Comparison of ENCODE assay signal across 17 cellular contexts in the genomic region with DNA sequence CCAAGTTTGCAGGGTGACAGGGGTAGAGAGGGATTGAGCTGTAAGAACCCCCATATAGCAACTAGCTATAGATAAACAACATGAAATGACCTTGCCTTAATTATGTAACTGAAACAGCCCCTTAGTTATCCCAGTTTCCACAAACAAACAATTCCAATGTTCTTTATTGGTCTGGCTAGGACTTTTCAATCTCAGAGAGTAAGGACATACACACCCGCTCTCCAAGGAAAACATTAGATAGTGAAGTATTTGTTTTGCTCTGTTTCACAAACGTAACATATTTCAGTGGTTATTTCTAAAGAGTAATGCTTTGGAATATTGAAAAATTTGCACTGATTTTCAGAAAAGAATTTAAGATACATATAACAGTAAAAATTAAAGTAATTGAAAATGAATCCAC. TPM values are rescaled to one million over a fixed set of nuclear protein-coding genes. Genes with fewer than 3 reads are reported as not detected.
DNase-seq lines count a peak whose midpoint lies in the region; ATAC-seq and TF ChIP-seq lines count a peak whose summit lies in the region.
"Had no signal": no experiment of that assay in that cellular context is flagged by ENCODE, and none has a peak within 500 bp of the region (broad histone marks: within the 10 kb centered on the region; RNA-seq: fewer than 3 reads in every experiment).

No MANE protein-coding gene starts in this region.

- peak; percentile 32 for ATAC-seq in Right ventricle myocardium inferior
- ATAC-seq in left cardiac atrium = no peak
- ATAC-seq in PC-3 = no peak
- peak; percentile 39 for ATAC-seq in left ventricle myocardium superior
- peak; percentile 64 for ATAC-seq in sciatic nerve
- ATAC-seq in HG03135 (IDR thresholded peaks at IDR 0.05; ENCODE audit: unreplicated experiment) = no peak
- ATAC-seq in activated CD8-positive, alpha-beta T cell treated with anti-CD3 and anti-CD28 coated beads for 36 hours = no peak
- ATAC-seq: A549 had no signal

- no peak overlapping the region for H3K9ac ChIP-seq in PC-3 (ENCODE audit: low read length)
- H3K9ac ChIP-seq: GM23248 had no signal

- CTCF ChIA-PET in PC-3 (lab: Charles Lee) = no interaction called here
- CTCF ChIA-PET in activated CD8-positive, alpha-beta T cell treated with anti-CD3 and anti-CD28 coated beads for 36 hours (lab: Charles Lee) = interaction anchor here (1.1 to 7.2 kb wide), 4 partner anchors 10 to 192 kb away, joined by 3 to 82 read pairs (median 6); no protein-coding TSS in a partner anchor

- H3K9me2 ChIP-seq in PC-3 (replicated peaks; ENCODE audit: low read length) = no peaks in the 10 kb centered on the region

- no peaks in the 10 kb centered on the region for H3K9me3 Mint-ChIP-seq in activated CD8-positive, alpha-beta T cell treated with anti-CD3 and anti-CD28 coated beads for 36 hours
- H3K9me3 Mint-ChIP-seq: CD4-positive, alpha-beta T cell had no signal

- no peak for TF ChIP-seq CTCF in PC-3 (conservative IDR thresholded peaks at IDR 0.05; ENCODE audit: low read depth, low read length)
- no peak for TF ChIP-seq CTCF in activated CD8-positive, alpha-beta T cell treated with anti-CD3 and anti-CD28 coated beads for 36 hours (IDR thresholded peaks at IDR 0.05)

- no peak for DNase-seq in Right ventricle myocardium inferior (ENCODE audit: missing footprints)
- no peak for DNase-seq in left cardiac atrium
- no peak for DNase-seq in PC-3
- DNase-seq in left ventricle myocardium superior = no peak
- DNase-seq in sciatic nerve (ENCODE audit: low spot score) = no peak
- no peak for DNase-seq in SHP77 (lab: John Stamatoyannopoulos, UW)
- no peak for DNase-seq in activated CD8-positive, alpha-beta T cell treated with anti-CD3 and anti-CD28 coated beads for 36 hours
- DNase-seq: AML-193; Caco-2; CD4-positive, alpha-beta T cell; GM23248 had no signal

- peaks cover 44% of the 10 kb centered on the region for H3K4me1 ChIP-seq in PC-3 (ENCODE audit: insufficient read depth, low read length)
- H3K4me1 ChIP-seq: A549 had no signal

- no peaks in the 10 kb centered on the region for H3F3A ChIP-seq in PC-3 (ENCODE audit: low read length, unreplicated experiment)

- no peak overlapping the region for H3K27ac ChIP-seq in PC-3 (ENCODE audit: low read length)
- H3K27ac ChIP-seq: 22Rv1, A549, C4-2B, GM23248, HL-60 had no signal

- H3K27me3 ChIP-seq in PC-3 (ENCODE audit: low read length) = no peaks in the 10 kb centered on the region

- no peaks in the 10 kb centered on the region for H3K9me3 ChIP-seq in PC-3 (ENCODE audit: low read length)
- H3K9me3 ChIP-seq: A549, Caco-2, HAP-1 had no signal

- 0 out of 2 replicates have a peak overlapping the region, but pooled peaks have one; percentile 10 for H3K4me2 ChIP-seq in PC-3 (ENCODE audit: low read length)
- H3K4me2 ChIP-seq: A549 had no signal

- no peaks in the 10 kb centered on the region for H3K36me3 ChIP-seq in PC-3 (ENCODE audit: low read depth, low read length)

- no peaks in the 10 kb centered on the region for H3K36me3 Mint-ChIP-seq in activated CD8-positive, alpha-beta T cell treated with anti-CD3 and anti-CD28 coated beads for 36 hours (ENCODE audit: low read depth)

- H2AFZ ChIP-seq in PC-3 (ENCODE audit: low read length) = no peak overlapping the region
- H2AFZ ChIP-seq: GM23248 had no signal

- H3K27ac Mint-ChIP-seq in activated CD8-positive, alpha-beta T cell treated with anti-CD3 and anti-CD28 coated beads for 36 hours = no peak overlapping the region
- H3K27ac Mint-ChIP-seq: CD4-positive, alpha-beta T cell had no signal

- POLR2A ChIA-PET in PC-3 (lab: Charles Lee; ENCODE audit: unreplicated experiment) = no interaction called here
- POLR2A ChIA-PET in activated CD8-positive, alpha-beta T cell treated with anti-CD3 and anti-CD28 coated beads for 36 hours (lab: Charles Lee) = interaction anchor here (0.6 kb wide), 1 partner anchor 51 kb away, joined by 3 read pairs; no protein-coding TSS in a partner anchor

- BruUV-seq in PC-3 (replicated peaks; lab: Mats Ljungman, UMichigan) = no TSS peak

- no peak overlapping the region for H3K4me3 ChIP-seq in PC-3 (ENCODE audit: low read length)
- H3K4me3 ChIP-seq: A549, GM23248, HAP-1 had no signal

- H3K4me3 Mint-ChIP-seq in activated CD8-positive, alpha-beta T cell treated with anti-CD3 and anti-CD28 coated beads for 36 hours = no peak overlapping the region
- H3K4me3 Mint-ChIP-seq: CD4-positive, alpha-beta T cell had no signal

- peaks cover 12% of the 10 kb centered on the region for H3K27me3 Mint-ChIP-seq in activated CD8-positive, alpha-beta T cell treated with anti-CD3 and anti-CD28 coated beads for 36 hours
- H3K27me3 Mint-ChIP-seq: CD4-positive, alpha-beta T cell had no signal

- no peaks in the 10 kb centered on the region for H3K79me2 ChIP-seq in PC-3 (ENCODE audit: low read length)

- intact Hi-C loops in Right ventricle myocardium inferior (cut with DNase I) (no loop called here), left cardiac atrium (cut with DNase I) (loop anchor here in 1 of 2 donors (5.0 kb wide), 1 partner anchor 175 kb away; no protein-coding TSS in a partner anchor), PC-3 (cut with micrococcal nuclease) (no loop called here), left ventricle myocardium superior (cut with micrococcal nuclease) (loop anchor here (5.0 kb wide), 1 partner anchor 190 kb away; no protein-coding TSS in a partner anchor), sciatic nerve (cut with DNase I) (no loop called here)
- intact Hi-C loops in activated CD8-positive, alpha-beta T cell treated with anti-CD3 and anti-CD28 coated beads for 36 hours (cut with micrococcal nuclease) = no loop called here

- no peaks in the 10 kb centered on the region for H3K4me1 Mint-ChIP-seq in activated CD8-positive, alpha-beta T cell treated with anti-CD3 and anti-CD28 coated beads for 36 hours (ENCODE audit: low read depth)

- H4K20me1 ChIP-seq in PC-3 (ENCODE audit: low read length) = no peaks in the 10 kb centered on the region

RNA-seq across cellular contexts. Expression of a gene that starts 51.6 kb away (rescaled TPM):
- 17.3 TPM for total RNA-seq in Right ventricle myocardium inferior
- total RNA-seq in left cardiac atrium = 10 to 100 TPM; 16.7 to 17.7 TPM
- 20.7 and 24.4 TPM in 2 replicates for total RNA-seq in PC-3 (2014; rRNA removed)
- total RNA-seq in left ventricle myocardium superior = 18.9 TPM
- 34.0 TPM for total RNA-seq in sciatic nerve
- total RNA-seq in activated CD8-positive, alpha-beta T cell treated with anti-CD3 and anti-CD28 coated beads for 36 hours = 10 to 100 TPM; 34.3 to 35.9 TPM

Comparison
In these comparisons a context has a peak if more than half of its experiments do, and no peak if none do; other contexts are left out.
1. ATAC-seq: peak in Right ventricle myocardium inferior (single experiment), left ventricle myocardium superior (single experiment) and sciatic nerve (single experiment); none in left cardiac atrium (0 of 2), PC-3 (single experiment), HG03135 (single experiment) and activated CD8-positive, alpha-beta T cell treated with anti-CD3 and anti-CD28 coated beads for 36 hours (single experiment).